In the genomic region with DNA sequence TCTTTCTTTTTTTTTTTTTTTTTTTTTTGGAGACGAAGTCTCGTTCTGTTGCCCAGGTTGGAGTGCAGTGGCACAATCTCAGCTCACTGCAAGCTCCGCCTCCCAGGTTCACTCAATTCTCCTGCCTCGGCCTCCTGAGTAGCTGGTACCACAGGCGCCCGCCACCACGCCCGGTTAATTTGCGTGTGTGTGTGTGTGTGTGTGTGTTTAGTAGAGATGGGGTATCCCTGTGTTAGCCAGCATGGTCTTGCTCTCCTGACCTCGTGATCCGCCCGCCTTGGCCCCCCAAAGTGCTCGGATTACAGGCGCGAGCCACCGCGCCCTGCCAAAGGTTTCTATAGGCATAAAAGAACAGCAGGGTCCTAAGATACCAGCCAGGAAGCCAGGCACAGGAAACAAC, we compare ENCODE assay signal across 28 cellular contexts.
"Had no signal": no experiment of that assay in that cellular context is flagged by ENCODE, and none has a peak within 500 bp of the region (broad histone marks: within the 10 kb centered on the region; RNA-seq: fewer than 3 reads in every experiment).

No MANE protein-coding gene starts in this region.

- H3K36me3 ChIP-seq: adrenal gland, esophagus muscularis mucosa, gastrocnemius medialis, heart left ventricle had no signal

- H3K4me3 ChIP-seq: adrenal gland, body of pancreas, esophagus muscularis mucosa, gastrocnemius medialis, heart left ventricle had no signal

- H3K9me3 ChIP-seq: adrenal gland, body of pancreas, esophagus muscularis mucosa, gastrocnemius medialis, heart left ventricle had no signal

- H3K4me1 ChIP-seq: body of pancreas, foreskin keratinocyte, gastrocnemius medialis had no signal

- DNase-seq: activated CD4-positive, alpha-beta memory T cell treated with anti-CD3 and anti-CD28 coated beads, Interleukin-2, amount 10 ng/mL, durations not matched to agents 7 days and 5 days; activated CD4-positive, alpha-beta T cell treated with anti-CD3 and anti-CD28 coated beads for 36 hours; activated CD4-positive, alpha-beta T cell treated with anti-CD3 and anti-CD28 coated beads, Interleukin-2, amount 10 ng/mL, durations not matched to agents 24 days and 14 days; activated CD4-positive, CD25-positive, alpha-beta regulatory T cell; activated CD4-positive, CD25-positive, alpha-beta regulatory T cell treated with anti-CD3 and anti-CD28 coated beads, Interleukin-2, amount 50 U/mL, for 72 hours; activated CD8-positive, alpha-beta memory T cell treated with anti-CD3 and anti-CD28 coated beads, Interleukin-2, amount 50 U/mL, for 48 hours; activated naive CD4-positive, alpha-beta T cell treated with anti-CD3 and anti-CD28 coated beads for 36 hours; activated naive CD8-positive, alpha-beta T cell treated with anti-CD3 and anti-CD28 coated beads for 36 hours; activated naive CD8-positive, alpha-beta T cell treated with anti-CD3 and anti-CD28 coated beads, Interleukin-2, amount 50 U/mL, for 24 hours; activated T-cell treated with anti-CD3 and anti-CD28 coated beads for 4 hours; activated T-cell treated with anti-CD3 and anti-CD28 coated beads, Interleukin-2, amount 50 U/mL, for 24 hours; activated T-cell treated with anti-CD3 and anti-CD28 coated beads, Interleukin-2, amount 50 U/mL, for 72 hours; adrenal gland; amygdala; aorta; body of pancreas; caudate nucleus; cortex of kidney; dermis blood vessel endothelial cell; effector CD4-positive, alpha-beta T cell; effector memory CD8-positive, alpha-beta T cell; erythroblast; foreskin keratinocyte; gastrocnemius medialis; glutamatergic neuron; heart left ventricle; T-helper 2 cell had no signal

- H3K27ac ChIP-seq: adrenal gland, body of pancreas, esophagus muscularis mucosa, foreskin keratinocyte, gastrocnemius medialis, heart left ventricle had no signal

- H3K27me3 ChIP-seq: adrenal gland, body of pancreas, esophagus muscularis mucosa, foreskin keratinocyte, gastrocnemius medialis, heart left ventricle had no signal
